In genomic region chr6:138569970-138570715, GRCh38 we compare ENCODE assay signal across 14 cellular contexts.
A peak's percentile ranks its signal among the peaks of the same experiment; 100 is the strongest.
DNase-seq lines count a peak whose midpoint lies in the region; ATAC-seq, FAIRE-seq and TF ChIP-seq lines count a peak whose summit lies in the region.
"Had no signal": no experiment of that assay in that cellular context is flagged by ENCODE, and none has a peak within 500 bp of the region (broad histone marks: within the 10 kb centered on the region; RNA-seq: fewer than 3 reads in every experiment).

No MANE protein-coding gene starts in this region.

- H3K79me2 ChIP-seq in GM12878 (ENCODE audit: control insufficient read depth, insufficient read depth, low read length): no peaks in the 10 kb centered on the region

- intact Hi-C loops in heart right ventricle (cut with DNase I) (loop anchor here in 3 of 10 donors (2.0 to 5.0 kb wide), 2 partner anchors 25 to 53 kb away; no protein-coding TSS in a partner anchor), Right ventricle myocardium inferior (cut with DNase I) (loop anchor here (5.0 kb wide), 1 partner anchor 143 kb away; no protein-coding TSS in a partner anchor), GM12878 (cut with micrococcal nuclease; ENCODE audit: unreplicated experiment) (no loop called here), upper lobe of right lung (cut with DNase I) (no loop called here)

- no peaks in the 10 kb centered on the region for H3K9me3 ChIP-seq in heart right ventricle
- no peaks in the 10 kb centered on the region for H3K9me3 ChIP-seq in GM12878 (replicated peaks; ENCODE audit: control insufficient read depth, insufficient read depth, low read length)
- no peaks in the 10 kb centered on the region for H3K9me3 ChIP-seq in mesodermal cell (ENCODE audit: control insufficient read depth, low read length)
- no peaks in the 10 kb centered on the region for H3K9me3 ChIP-seq in upper lobe of right lung
- H3K9me3 ChIP-seq: vagina had no signal

- H3K36me3 ChIP-seq in heart right ventricle: no peaks in the 10 kb centered on the region
- no peaks in the 10 kb centered on the region for H3K36me3 ChIP-seq in GM12878 (ENCODE audit: control insufficient read depth in 2 of 2, insufficient read depth in 2 of 2, low read length in 1 of 2)
- H3K36me3 ChIP-seq in mesodermal cell (ENCODE audit: control insufficient read depth, insufficient read depth, low read length): no peaks in the 10 kb centered on the region
- H3K36me3 ChIP-seq in upper lobe of right lung: no peaks in the 10 kb centered on the region
- H3K36me3 ChIP-seq: vagina had no signal

- H3K4me1 ChIP-seq in heart right ventricle (peaks cover 0 to 24% (median 7%) of the 10 kb centered on the region in 9 donors), GM12878 (ENCODE audit: control insufficient read depth, insufficient read depth, low read length) (no peaks in the 10 kb centered on the region), mesodermal cell (ENCODE audit: control insufficient read depth, insufficient read depth, low read length, poor library complexity, severe bottlenecking) (peaks cover 25% of the 10 kb centered on the region), upper lobe of right lung (no peaks in the 10 kb centered on the region)

- no peak for FAIRE-seq in GM12878 (lab: Jason Lieb, UNC)
- FAIRE-seq: RCC 7860 had no signal

- POLR2A ChIA-PET in GM12878 (lab: Charles Lee): no interaction called here

- BruUV-seq in GM12878 (replicated peaks; lab: Mats Ljungman, UMichigan): no TSS peak

- no peak for TF ChIP-seq RAD21 in GM12878 (IDR thresholded peaks at IDR 0.05; ENCODE audit: insufficient read depth, low read depth, low read length)

- H3K9ac ChIP-seq in GM12878 (ENCODE audit: control insufficient read depth, insufficient read depth, low read length): no peak overlapping the region

- H3K4me3 ChIP-seq in heart right ventricle: peak overlapping the region in 8 of 10 donors; percentile 26 to 64 (median 51)
- no peak overlapping the region for H3K4me3 ChIP-seq in GM12878
- H3K4me3 ChIP-seq in mesodermal cell (ENCODE audit: extremely low read depth, insufficient read depth, low read length, poor library complexity, severe bottlenecking): peak overlapping the region; percentile 30
- peak overlapping the region; percentile 45 for H3K4me3 ChIP-seq in upper lobe of right lung

- no peak for TF ChIP-seq POLR2A in GM12878 (IDR thresholded peaks at IDR 0.05; ENCODE audit: low read depth, low read length)

- RAD21 ChIA-PET in GM12878 (lab: Charles Lee; ENCODE audit: unreplicated experiment): no interaction called here

- TF ChIP-seq CTCF in heart right ventricle (IDR thresholded peaks at IDR 0.05) (no peak), GM12878 (IDR thresholded peaks at IDR 0.05 in 2 of 3, conservative IDR thresholded peaks at IDR 0.05 in 1 of 3; ENCODE audit: control insufficient read depth in 2 of 3, extremely low read depth in 1 of 3, insufficient read depth in 1 of 3, low read depth in 3 of 3, low read length in 3 of 3) (no peak), upper lobe of right lung (IDR thresholded peaks at IDR 0.05) (no peak)

- ATAC-seq in heart right ventricle (peak in 1 of 8 donors; percentile 7), Right ventricle myocardium inferior (no peak), GM12878 (peak; percentile 27; the same call in 1 of the 3 replicates), upper lobe of right lung (no peak), HG03159 (IDR thresholded peaks at IDR 0.05; ENCODE audit: unreplicated experiment) (no peak), HG02970 (IDR thresholded peaks at IDR 0.05; ENCODE audit: low FRiP score, unreplicated experiment) (no peak)
- ATAC-seq: natural killer cell treated with Interleukin-12 subunit alpha and Interleukin-12 subunit beta and Interleukin-15 and Interleukin-18, amount 100 ng/mL, for 72 hours had no signal

- H3K4me2 ChIP-seq in GM12878 (ENCODE audit: control insufficient read depth, insufficient read depth): no peak overlapping the region

- H4K20me1 ChIP-seq in GM12878 (ENCODE audit: control insufficient read depth, insufficient read depth): no peaks in the 10 kb centered on the region

- peak overlapping the region in 5 of 10 donors; percentile 9 to 78 (median 63) for H3K27ac ChIP-seq in heart right ventricle
- H3K27ac ChIP-seq in GM12878 (ENCODE audit: control insufficient read depth, insufficient read depth): no peak overlapping the region
- no peak overlapping the region for H3K27ac ChIP-seq in mesodermal cell (ENCODE audit: low read depth, low read length, severe bottlenecking)
- H3K27ac ChIP-seq in upper lobe of right lung: peak overlapping the region; percentile 67
- H3K27ac ChIP-seq: vagina had no signal

- no peak for TF ChIP-seq EP300 in GM12878 (IDR thresholded peaks at IDR 0.05; ENCODE audit: borderline replicate concordance in 1 of 2, control insufficient read depth in 1 of 2, low read depth in 2 of 2, low read length in 2 of 2)

- no peak for DNase-seq in heart right ventricle
- no peak for DNase-seq in Right ventricle myocardium inferior (ENCODE audit: missing footprints)
- DNase-seq in GM12878 (ENCODE audit: low read depth, low spot score): no peak
- no peak for DNase-seq in upper lobe of right lung
- no peak for DNase-seq in cortex of kidney (lab: John Stamatoyannopoulos, UW)
- DNase-seq: activated naive CD4-positive, alpha-beta T cell treated with Interleukin-2 at 50 U/mL for 16 hours; glutamatergic neuron; stimulated activated CD4-positive, alpha-beta T cell treated with anti-CD3 and anti-CD28 coated beads, Interleukin-4, amount 100 ng/mL, for 4 hours had no signal

- CTCF ChIA-PET in GM12878 (lab: Yijun Ruan, JAX): interaction anchor here (0.7 to 1.4 kb wide), 6 partner anchors 9 to 196 kb away, joined by 3 to 4 read pairs (median 4); no protein-coding TSS in a partner anchor

- in situ Hi-C loops in GM12878 (cut with MboI): no loop called here

- WGBS in heart right ventricle, 2 donors: 63 to 72% methylated on average over 6 of the region's 6 CpGs
- WGBS in GM12878 (ENCODE audit: insufficient coverage, insufficient replicate concordance, low lambda C conversion rate, missing lambda C conversion rate): 47% methylated on average over 6 of the region's 6 CpGs
- WGBS in mesodermal cell (ENCODE audit: insufficient coverage in 2 of 2), 2 experiments: 70 to 86% methylated on average over 5 of the region's 6 CpGs

- SMC1A ChIA-PET in GM12878 (lab: Charles Lee; ENCODE audit: uncharacterized antibody, unreplicated experiment): interaction anchor here (1.1 to 1.6 kb wide), 3 partner anchors 10 to 195 kb away, joined by 4 read pairs; no protein-coding TSS in a partner anchor

- H3K27me3 ChIP-seq in heart right ventricle (peaks cover 0 to 27% (median 0%) of the 10 kb centered on the region in 7 donors), GM12878 (replicated peaks in 1 of 2; ENCODE audit: control insufficient read depth in 2 of 2, insufficient read depth in 2 of 2, low read length in 1 of 2) (peaks cover 0 to 2% of the 10 kb centered on the region in 2 experiments; a peak in 1 of 4 replicates), upper lobe of right lung (no peaks in the 10 kb centered on the region)
- H3K27me3 ChIP-seq: vagina had no signal

- H2AFZ ChIP-seq in GM12878 (ENCODE audit: control insufficient read depth, low read depth, low read length): no peak overlapping the region

TF ChIP-seq in GM12878, 131 proteins besides CTCF, POLR2A, EP300 and RAD21:
- TF ChIP-seq DPF2 (IDR thresholded peaks at IDR 0.05) (no peak), MXI1 (IDR thresholded peaks at IDR 0.05; ENCODE audit: low read depth, low read length) (no peak), BCL3 (IDR thresholded peaks at IDR 0.05; ENCODE audit: borderline replicate concordance, insufficient read depth, low read depth, low read length, poor library complexity, severe bottlenecking) (no peak), SUZ12 (IDR thresholded peaks at IDR 0.05; ENCODE audit: unreplicated experiment) (no peak), NFIC (IDR thresholded peaks at IDR 0.05; ENCODE audit: low read depth, low read length) (no peak), SMAD5 (IDR thresholded peaks at IDR 0.05; ENCODE audit: low read depth) (no peak), NRF1 (conservative IDR thresholded peaks at IDR 0.05; ENCODE audit: low read depth, low read length) (no peak), ZZZ3 (IDR thresholded peaks at IDR 0.05; ENCODE audit: control insufficient read depth, insufficient read length, low read depth) (no peak), YBX1 (IDR thresholded peaks at IDR 0.05) (no peak), MEF2B (IDR thresholded peaks at IDR 0.05; ENCODE audit: partially characterized antibody, poor library complexity, severe bottlenecking) (no peak)
- TF ChIP-seq, protein P1, sequence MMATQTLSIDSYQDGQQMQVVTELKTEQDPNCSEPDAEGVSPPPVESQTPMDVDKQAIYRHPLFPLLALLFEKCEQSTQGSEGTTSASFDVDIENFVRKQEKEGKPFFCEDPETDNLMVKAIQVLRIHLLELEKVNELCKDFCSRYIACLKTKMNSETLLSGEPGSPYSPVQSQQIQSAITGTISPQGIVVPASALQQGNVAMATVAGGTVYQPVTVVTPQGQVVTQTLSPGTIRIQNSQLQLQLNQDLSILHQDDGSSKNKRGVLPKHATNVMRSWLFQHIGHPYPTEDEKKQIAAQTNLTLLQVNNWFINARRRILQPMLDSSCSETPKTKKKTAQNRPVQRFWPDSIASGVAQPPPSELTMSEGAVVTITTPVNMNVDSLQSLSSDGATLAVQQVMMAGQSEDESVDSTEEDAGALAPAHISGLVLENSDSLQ (IDR thresholded peaks at IDR 0.05): no peak
